ENCODE assay signal across 6 cellular contexts in genomic region chr17:45146616-45147101, GRCh38.
DNase-seq lines count a peak whose midpoint lies in the region; ATAC-seq lines count a peak whose summit lies in the region.

No MANE protein-coding gene starts in this region.

- no peaks in the 10 kb centered on the region for H3K9me3 ChIP-seq in subcutaneous abdominal adipose tissue (ENCODE audit: control insufficient read depth in 5 of 5, low read length in 5 of 5)

- H3K4me3 ChIP-seq in subcutaneous abdominal adipose tissue (ENCODE audit: low read depth in 1 of 5, low read length in 5 of 5), result peak overlapping the region; percentile 67 to 91 (median 74)

- peak; percentile 25 for DNase-seq in stimulated activated CD4-positive, alpha-beta T cell treated with anti-CD3 and anti-CD28 coated beads, Interleukin-15, amount 100 ng/mL, for 24 hours
- no peak for DNase-seq in stimulated activated CD4-positive, alpha-beta T cell treated with anti-CD3 and anti-CD28 coated beads, Interleukin-4, amount 100 ng/mL, for 4 hours
- DNase-seq in fibroblast of peridontal ligament (ENCODE audit: extremely low read depth) (peak; percentile 73), COR-L47 (lab: John Stamatoyannopoulos, UW) (no peak)

- no peaks in the 10 kb centered on the region for H3K36me3 ChIP-seq in subcutaneous abdominal adipose tissue (ENCODE audit: control insufficient read depth in 5 of 5, insufficient read depth in 5 of 5, low read length in 5 of 5)

- H3K27me3 ChIP-seq in subcutaneous abdominal adipose tissue (ENCODE audit: control insufficient read depth in 5 of 5, insufficient read depth in 4 of 5, low read length in 5 of 5), result peaks cover 0 to 3% (median 0%) of the 10 kb centered on the region in 5 donors

- peak overlapping the region; percentile 29 to 79 (median 71) for H3K9ac ChIP-seq in subcutaneous abdominal adipose tissue (ENCODE audit: low read length in 5 of 5)

- peak overlapping the region; percentile 100 for H3K27ac ChIP-seq in subcutaneous abdominal adipose tissue (ENCODE audit: low read depth, low read length)

- no peak for ATAC-seq in GM19395 (IDR thresholded peaks at IDR 0.05; ENCODE audit: unreplicated experiment)

- peaks cover 19 to 76% (median 68%) of the 10 kb centered on the region in 5 donors for H3K4me1 ChIP-seq in subcutaneous abdominal adipose tissue (ENCODE audit: control insufficient read depth in 5 of 5, insufficient read depth in 5 of 5, low read length in 5 of 5)

Comparison
In these comparisons a context has a peak if more than half of its experiments do, and no peak if none do; other contexts are left out.
1. DNase-seq: peak in stimulated activated CD4-positive, alpha-beta T cell treated with anti-CD3 and anti-CD28 coated beads, Interleukin-15, amount 100 ng/mL, for 24 hours (single experiment) and fibroblast of peridontal ligament (single experiment); none in stimulated activated CD4-positive, alpha-beta T cell treated with anti-CD3 and anti-CD28 coated beads, Interleukin-4, amount 100 ng/mL, for 4 hours (0 of 2) and COR-L47 (single experiment).